ENCODE assay signal across 5 cellular contexts in the genomic region with DNA sequence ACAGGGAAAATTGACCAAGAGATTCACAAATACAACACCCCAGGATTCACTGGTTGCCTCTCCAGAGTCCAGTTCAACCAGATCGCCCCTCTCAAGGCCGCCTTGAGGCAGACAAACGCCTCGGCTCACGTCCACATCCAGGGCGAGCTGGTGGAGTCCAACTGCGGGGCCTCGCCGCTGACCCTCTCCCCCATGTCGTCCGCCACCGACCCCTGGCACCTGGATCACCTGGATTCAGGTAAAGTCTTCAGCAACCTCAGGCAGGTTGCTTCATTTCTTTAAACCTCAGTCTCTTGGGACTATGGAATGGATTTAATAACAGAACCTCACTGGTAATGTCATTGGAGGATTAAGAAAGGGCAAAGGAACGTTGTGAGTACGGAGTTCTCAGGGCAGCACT.
"Had no signal": no experiment of that assay in that cellular context is flagged by ENCODE, and none has a peak within 500 bp of the region (broad histone marks: within the 10 kb centered on the region; RNA-seq: fewer than 3 reads in every experiment).

No MANE protein-coding gene starts in this region.

- H3K4me3 ChIP-seq: GM23338, K562 had no signal

- DNase-seq: H9, HCEC 1CT, IMR-90 had no signal

- ATAC-seq: GM23338, K562 had no signal

- H2AFZ ChIP-seq: GM23338 had no signal

- H3K4me2 ChIP-seq: GM23338 had no signal
